Comparison of ENCODE assay signal across 8 cellular contexts in genomic region chr6:72619883-72620696, GRCh38.
A peak's percentile ranks its signal among the peaks of the same experiment; 100 is the strongest.
DNase-seq lines count a peak whose midpoint lies in the region; ATAC-seq lines count a peak whose summit lies in the region.

No MANE protein-coding gene starts in this region.

- peak overlapping the region; percentile 33 to 69 for H3K4me3 ChIP-seq in mucosa of rectum (ENCODE audit: low read length in 2 of 2)

- no peak overlapping the region for H3K9ac ChIP-seq in mucosa of rectum (ENCODE audit: low read depth in 1 of 2, low read length in 2 of 2)

- peaks cover 11 to 14% of the 10 kb centered on the region in 2 donors for H3K27me3 ChIP-seq in mucosa of rectum (ENCODE audit: control insufficient read depth in 2 of 2, insufficient read depth in 2 of 2, low read length in 2 of 2)

- no peaks in the 10 kb centered on the region for H3K36me3 ChIP-seq in mucosa of rectum (ENCODE audit: control insufficient read depth in 2 of 2, insufficient read depth in 2 of 2, low read length in 2 of 2)

- H3K4me1 ChIP-seq in mucosa of rectum (ENCODE audit: control insufficient read depth in 2 of 2, insufficient read depth in 2 of 2, low read length in 2 of 2) = peaks cover 3 to 6% of the 10 kb centered on the region in 2 donors

- no peaks in the 10 kb centered on the region for H3K9me3 ChIP-seq in mucosa of rectum (ENCODE audit: control insufficient read depth in 2 of 2, low read length in 2 of 2)

- peak; percentile 56 for ATAC-seq in GM21619 (IDR thresholded peaks at IDR 0.05; ENCODE audit: unreplicated experiment)

- peak; percentile 86 for DNase-seq in GF-D8 (lab: John Stamatoyannopoulos, UW)
- peak; percentile 81 to 87 for DNase-seq in Kasumi-1 (lab: John Stamatoyannopoulos, UW)
- peak; percentile 74 to 79 for DNase-seq in activated CD4-positive, alpha-beta T cell treated with anti-CD3 and anti-CD28 coated beads, Interleukin-2, amount 50 U/mL, for 4 hours
- DNase-seq in effector CD4-positive, alpha-beta T cell = peak; percentile 46
- peak; percentile 70 to 85 for DNase-seq in stimulated activated CD8-positive, alpha-beta memory T cell treated with anti-CD3 and anti-CD28 coated beads, Interleukin-7, amount 100 ng/mL, for 48 hours (ENCODE audit: extremely low read depth in 1 of 2, low read depth in 1 of 2)
- no peak for DNase-seq in kidney glomerular epithelial cell (lab: John Stamatoyannopoulos, UW)

- no peak overlapping the region for H3K27ac ChIP-seq in mucosa of rectum (ENCODE audit: low read depth in 2 of 2, low read length in 2 of 2)
